Comparison of ENCODE assay signal across 8 cellular contexts in genomic region chr19:9309139-9309973, GRCh38. TPM values are rescaled to one million over a fixed set of nuclear protein-coding genes. Genes with fewer than 3 reads are reported as not detected.
DNase-seq lines count a peak whose midpoint lies in the region; ATAC-seq and TF ChIP-seq lines count a peak whose summit lies in the region.

Gene ZNF699 (minus strand): TSS chr19:9309838. CDS start chr19:9305119, 4,719 bp downstream.

- H3K27ac ChIP-seq in RWPE1, result peak within 1 kb of the TSS; percentile 96
- H3K27ac ChIP-seq in neural cell (ENCODE audit: low read length), result peak within 1 kb of the TSS; percentile 97

- peak within 1 kb of the TSS; percentile 93 for H3K9ac ChIP-seq in neural cell (ENCODE audit: low read length)

- CTCF ChIA-PET in RWPE1 (lab: Yijun Ruan, JAX), result no interaction called here

- peaks cover 13 to 37% of the 10 kb centered on the region in 2 donors for H3K9me3 Mint-ChIP-seq in stimulated activated naive CD8-positive, alpha-beta T cell treated with anti-CD3 and anti-CD28 coated beads, Interleukin-15, amount 100 ng/mL, for 72 hours

- TF ChIP-seq EP300 in neural cell (conservative IDR thresholded peaks at IDR 0.05; ENCODE audit: poor library complexity, severe bottlenecking), result no peak

- POLR2A ChIA-PET in RWPE1 (lab: Yijun Ruan, JAX; ENCODE audit: low non-redundant PET), result interaction anchor here (0.6 kb wide), 1 partner anchor 992 kb away, joined by 7 read pairs; no protein-coding TSS in a partner anchor

- H3K27ac Mint-ChIP-seq in stimulated activated naive CD8-positive, alpha-beta T cell treated with anti-CD3 and anti-CD28 coated beads, Interleukin-15, amount 100 ng/mL, for 72 hours, result peak within 1 kb of the TSS; percentile 94 to 97

- H3K27me3 Mint-ChIP-seq in stimulated activated naive CD8-positive, alpha-beta T cell treated with anti-CD3 and anti-CD28 coated beads, Interleukin-15, amount 100 ng/mL, for 72 hours, result no peaks in the 10 kb centered on the region

- DNase-seq in EH (ENCODE audit: low read depth) (peak; percentile 98), H4 (ENCODE audit: low spot score) (peak; percentile 99), LNCaP clone FGC (ENCODE audit: low read depth) (peak; percentile 91), RWPE1 (ENCODE audit: low spot score) (peak; percentile 94), fibroblast of villous mesenchyme (ENCODE audit: low read depth) (peak; percentile 98)
- DNase-seq in activated effector memory CD4-positive, alpha-beta T cell treated with anti-CD3 and anti-CD28 coated beads, Interleukin-2, amount 50 U/mL, for 16 hours, result peak; percentile 99
- peak; percentile 97 to 99 for DNase-seq in stimulated activated naive CD8-positive, alpha-beta T cell treated with anti-CD3 and anti-CD28 coated beads, Interleukin-15, amount 100 ng/mL, for 72 hours

- TF ChIP-seq CTCF in LNCaP clone FGC (IDR thresholded peaks at IDR 0.05; ENCODE audit: control insufficient read depth, extremely low read depth, insufficient read depth) (no peak), RWPE1 (conservative IDR thresholded peaks at IDR 0.05; ENCODE audit: low read depth) (no peak), fibroblast of villous mesenchyme (IDR thresholded peaks at IDR 0.05; ENCODE audit: insufficient read depth, low read depth, low read length) (no peak), neural cell (IDR thresholded peaks at IDR 0.05; ENCODE audit: poor library complexity, severe bottlenecking) (no peak)

- no peaks in the 10 kb centered on the region for H3F3A ChIP-seq in neural cell (ENCODE audit: insufficient read depth, low read length, poor library complexity, severe bottlenecking)

- peak within 1 kb of the TSS; percentile 87 for H2AFZ ChIP-seq in neural cell (ENCODE audit: low read depth, low read length)

- peaks cover 24% of the 10 kb centered on the region for H3K79me2 ChIP-seq in neural cell (replicated peaks; ENCODE audit: insufficient read depth, low read length)

- H3K27me3 ChIP-seq in neural cell (ENCODE audit: insufficient read depth, low read depth, low read length), result no peaks in the 10 kb centered on the region

- H3K4me2 ChIP-seq in neural cell (ENCODE audit: low read length), result peak within 1 kb of the TSS; percentile 83

- H3K4me3 ChIP-seq in LNCaP clone FGC (ENCODE audit: low read depth, low read length) (peak within 1 kb of the TSS; percentile 90), fibroblast of villous mesenchyme (ENCODE audit: low read depth, low read length) (peak within 1 kb of the TSS; percentile 92), neural cell (ENCODE audit: low read length) (peak within 1 kb of the TSS; percentile 99)

- no peaks in the 10 kb centered on the region for H3K36me3 ChIP-seq in neural cell (ENCODE audit: insufficient read depth, low read length)

- H3K4me1 Mint-ChIP-seq in stimulated activated naive CD8-positive, alpha-beta T cell treated with anti-CD3 and anti-CD28 coated beads, Interleukin-15, amount 100 ng/mL, for 72 hours, result peaks cover 24% of the 10 kb centered on the region

- TF ChIP-seq RAD21 in neural cell (conservative IDR thresholded peaks at IDR 0.05), result no peak

- peak within 1 kb of the TSS; percentile 83 to 93 for H3K4me3 Mint-ChIP-seq in stimulated activated naive CD8-positive, alpha-beta T cell treated with anti-CD3 and anti-CD28 coated beads, Interleukin-15, amount 100 ng/mL, for 72 hours

- no peaks in the 10 kb centered on the region for H3K9me2 ChIP-seq in neural cell (ENCODE audit: insufficient read depth, low read length)

- H3K9me3 ChIP-seq in neural cell (ENCODE audit: low read length), result no peaks in the 10 kb centered on the region

- H4K20me1 ChIP-seq in neural cell (ENCODE audit: insufficient read depth), result no peaks in the 10 kb centered on the region

- ATAC-seq in stimulated activated naive CD8-positive, alpha-beta T cell treated with anti-CD3 and anti-CD28 coated beads, Interleukin-15, amount 100 ng/mL, for 72 hours, result peak; percentile 96

TF ChIP-seq in neural cell, 6 proteins besides CTCF, POLR2A, EP300 and RAD21:
- TF ChIP-seq POLR2AphosphoS5 (IDR thresholded peaks at IDR 0.05), result peak; percentile 92
- TF ChIP-seq SMC3 (conservative IDR thresholded peaks at IDR 0.05; ENCODE audit: poor library complexity), result peak; percentile 23
- TF ChIP-seq TAF1 (IDR thresholded peaks at IDR 0.05; ENCODE audit: low read depth), result peak; percentile 63
- TF ChIP-seq EZH2 (IDR thresholded peaks at IDR 0.05; ENCODE audit: borderline replicate concordance, insufficient read depth, low read length, poor library complexity, severe bottlenecking), result no peak
- TF ChIP-seq MXI1 (conservative IDR thresholded peaks at IDR 0.05; ENCODE audit: poor library complexity, severe bottlenecking), result no peak
- TF ChIP-seq REST (IDR thresholded peaks at IDR 0.05; ENCODE audit: borderline replicate concordance), result peak; percentile 63

RNA-seq across cellular contexts. Expression of gene ZNF699, which starts in this region (rescaled TPM):
- 8.9 and 21.8 TPM in 2 replicates for total RNA-seq in H4 (2014; rRNA removed; shearing (Covaris generic))
- 11.7 and 14.8 TPM in 2 replicates for total RNA-seq in fibroblast of villous mesenchyme
- 13.5 and 21.7 TPM in 2 replicates for polyA plus RNA-seq in neural cell
- 56.0 and 60.1 TPM in 2 replicates for polyA minus RNA-seq in neural cell

Comparison
In these comparisons a context has a peak if more than half of its experiments do, and no peak if none do; other contexts are left out.
1. Peak in every context shown above with its lines: DNase-seq, ATAC-seq, H3K4me3 ChIP-seq and H3K27ac ChIP-seq.